In the genomic region with DNA sequence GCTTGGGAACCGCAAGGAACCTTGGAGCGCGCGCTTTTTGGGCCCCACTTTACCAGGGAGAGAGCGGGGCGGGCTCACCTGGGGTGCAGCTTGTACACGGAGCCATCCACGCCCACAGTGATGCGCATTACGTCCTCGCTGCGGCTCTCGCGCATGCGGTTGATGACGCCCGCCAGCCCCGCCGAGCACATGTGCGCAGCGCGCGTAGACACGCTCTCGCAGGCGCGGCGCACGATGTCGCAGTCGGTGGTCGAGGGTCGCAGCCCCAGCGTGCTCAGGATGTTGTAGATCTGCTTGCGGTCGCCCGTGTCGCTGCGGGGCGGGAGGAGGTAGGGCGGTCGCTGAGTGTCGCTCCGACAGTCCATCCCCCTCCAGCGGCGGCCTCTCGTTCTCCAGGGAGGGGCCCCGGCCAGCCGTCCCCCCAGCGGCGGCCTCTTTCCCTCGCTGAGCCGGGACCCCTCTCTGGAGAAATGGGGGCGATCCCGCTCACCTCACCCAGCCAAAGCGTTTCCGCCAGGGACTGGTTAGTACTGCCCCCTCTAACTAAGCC, we compare ENCODE assay signal across 8 cellular contexts. TPM values are rescaled to one million over a fixed set of nuclear protein-coding genes. Genes with fewer than 3 reads are reported as not detected.
DNase-seq lines count a peak whose midpoint lies in the region; ATAC-seq and TF ChIP-seq lines count a peak whose summit lies in the region.

No MANE protein-coding gene starts in this region.

- H3K4me3 ChIP-seq in retinal pigment epithelial cell (ENCODE audit: low read length), result peak overlapping the region; percentile 51

- TF ChIP-seq CTCF in glutamatergic neuron (IDR thresholded peaks at IDR 0.05; ENCODE audit: partially characterized antibody, unreplicated experiment) (no peak), retinal pigment epithelial cell (conservative IDR thresholded peaks at IDR 0.05; ENCODE audit: low read depth, low read length) (no peak)

- DNase-seq in activated T-cell treated with anti-CD3 and anti-CD28 coated beads, Interleukin-2, amount 50 U/mL, for 72 hours, result peak; percentile 60
- DNase-seq in glutamatergic neuron (peak; percentile 66), retinal pigment epithelial cell (ENCODE audit: low read depth) (no peak), NCI-H1417 treated with DMSO at 0.1 percent for 48 hours (lab: John Stamatoyannopoulos, UW) (no peak)

- H3K36me3 Mint-ChIP-seq in activated T-cell treated with anti-CD3 and anti-CD28 coated beads, Interleukin-2, amount 50 U/mL, for 72 hours (ENCODE audit: insufficient read depth in 2 of 2), result no peaks in the 10 kb centered on the region
- H3K36me3 Mint-ChIP-seq in glutamatergic neuron (ENCODE audit: unreplicated experiment), result no peaks in the 10 kb centered on the region

- H3K4me3 Mint-ChIP-seq in activated T-cell treated with anti-CD3 and anti-CD28 coated beads, Interleukin-2, amount 50 U/mL, for 72 hours, result peak overlapping the region; percentile 75 to 81
- peak overlapping the region; percentile 83 for H3K4me3 Mint-ChIP-seq in glutamatergic neuron (ENCODE audit: unreplicated experiment)

- H3K9me3 Mint-ChIP-seq in activated T-cell treated with anti-CD3 and anti-CD28 coated beads, Interleukin-2, amount 50 U/mL, for 72 hours, result no peaks in the 10 kb centered on the region
- peaks cover 21% of the 10 kb centered on the region for H3K9me3 Mint-ChIP-seq in glutamatergic neuron (ENCODE audit: unreplicated experiment)

- no peak overlapping the region for H3K27ac Mint-ChIP-seq in activated T-cell treated with anti-CD3 and anti-CD28 coated beads, Interleukin-2, amount 50 U/mL, for 72 hours
- H3K27ac Mint-ChIP-seq in glutamatergic neuron (ENCODE audit: unreplicated experiment), result peak overlapping the region; percentile 81

- H3K4me1 Mint-ChIP-seq in activated T-cell treated with anti-CD3 and anti-CD28 coated beads, Interleukin-2, amount 50 U/mL, for 72 hours (ENCODE audit: low read depth), result peaks cover 14% of the 10 kb centered on the region
- peaks cover 36% of the 10 kb centered on the region for H3K4me1 Mint-ChIP-seq in glutamatergic neuron (ENCODE audit: low read depth, unreplicated experiment)

- ATAC-seq in GM19438 (IDR thresholded peaks at IDR 0.05; ENCODE audit: low read depth, unreplicated experiment), result peak; percentile 16
- ATAC-seq in activated T-cell treated with anti-CD3 and anti-CD28 coated beads, Interleukin-2, amount 50 U/mL, for 72 hours (replicated peaks in 1 of 2), result peak; percentile 57 to 59
- ATAC-seq in GM21423 (IDR thresholded peaks at IDR 0.05; ENCODE audit: unreplicated experiment), result no peak
- ATAC-seq in GM19324 (IDR thresholded peaks at IDR 0.05; ENCODE audit: low FRiP score, unreplicated experiment), result no peak
- no peak for ATAC-seq in GM18858 (IDR thresholded peaks at IDR 0.05; ENCODE audit: unreplicated experiment)

- H3K27me3 Mint-ChIP-seq in activated T-cell treated with anti-CD3 and anti-CD28 coated beads, Interleukin-2, amount 50 U/mL, for 72 hours (ENCODE audit: low read depth), result peaks cover 7% of the 10 kb centered on the region
- peaks cover 9% of the 10 kb centered on the region for H3K27me3 Mint-ChIP-seq in glutamatergic neuron (ENCODE audit: unreplicated experiment)

RNA-seq across cellular contexts. Expression of a gene that starts 4.4 kb away (rescaled TPM):
- total RNA-seq in activated T-cell treated with anti-CD3 and anti-CD28 coated beads, Interleukin-2, amount 50 U/mL, for 72 hours, result not detected
- 7.6 TPM for total RNA-seq in glutamatergic neuron (ENCODE audit: unreplicated experiment)

RNA-seq across cellular contexts. Expression of a gene that starts 22.1 kb away (rescaled TPM):
- 100 to 1,000 TPM; 101 to 138 TPM for total RNA-seq in activated T-cell treated with anti-CD3 and anti-CD28 coated beads, Interleukin-2, amount 50 U/mL, for 72 hours
- 71.2 TPM for total RNA-seq in glutamatergic neuron (ENCODE audit: unreplicated experiment)

RNA-seq across cellular contexts. Expression of a gene that starts 41.3 kb away (rescaled TPM):
- total RNA-seq in activated T-cell treated with anti-CD3 and anti-CD28 coated beads, Interleukin-2, amount 50 U/mL, for 72 hours, result 10 to 100 TPM; 18.1 to 18.4 TPM
- 35.4 TPM for total RNA-seq in glutamatergic neuron (ENCODE audit: unreplicated experiment)

RNA-seq across cellular contexts. Expression of a gene that starts 43.7 kb away (rescaled TPM):
- 1 to 10 TPM in 1 of 2 donors, under 1 TPM in 1; 0.67 to 1.3 TPM for total RNA-seq in activated T-cell treated with anti-CD3 and anti-CD28 coated beads, Interleukin-2, amount 50 U/mL, for 72 hours
- 43.9 TPM for total RNA-seq in glutamatergic neuron (ENCODE audit: unreplicated experiment)

RNA-seq across cellular contexts. Expression of a gene that starts 55.3 kb away (rescaled TPM):
- 10 to 100 TPM; 66.0 to 72.3 TPM for total RNA-seq in activated T-cell treated with anti-CD3 and anti-CD28 coated beads, Interleukin-2, amount 50 U/mL, for 72 hours
- 178 TPM for total RNA-seq in glutamatergic neuron (ENCODE audit: unreplicated experiment)

Comparison
In these comparisons a context has a peak if more than half of its experiments do, and no peak if none do; other contexts are left out.
1. ATAC-seq: peak in GM19438 (single experiment) and activated T-cell treated with anti-CD3 and anti-CD28 coated beads, Interleukin-2, amount 50 U/mL, for 72 hours (2 of 2); none in GM21423 (single experiment), GM19324 (single experiment) and GM18858 (single experiment).
2. DNase-seq: peak in activated T-cell treated with anti-CD3 and anti-CD28 coated beads, Interleukin-2, amount 50 U/mL, for 72 hours (2 of 2) and glutamatergic neuron (single experiment); none in retinal pigment epithelial cell (single experiment) and NCI-H1417 treated with DMSO at 0.1 percent for 48 hours (single experiment).